ENCODE assay signal across 15 cellular contexts in genomic region chr1:59396387-59396786, GRCh38.
DNase-seq lines count a peak whose midpoint lies in the region; ATAC-seq, FAIRE-seq and TF ChIP-seq lines count a peak whose summit lies in the region.
"Had no signal": no experiment of that assay in that cellular context is flagged by ENCODE, and none has a peak within 500 bp of the region (broad histone marks: within the 10 kb centered on the region; RNA-seq: fewer than 3 reads in every experiment).

No MANE protein-coding gene starts in this region.

- H3K4me1 ChIP-seq in K562 (replicated peaks in 1 of 2; ENCODE audit: control insufficient read depth in 2 of 2, insufficient read depth in 2 of 2, low read length in 2 of 2): peaks cover 0 to 36% of the 10 kb centered on the region in 2 experiments; a peak in 3 of 5 replicates
- H3K4me1 ChIP-seq in thoracic aorta (ENCODE audit: control insufficient read depth in 1 of 2, low read depth in 2 of 2): peaks cover 4 to 57% of the 10 kb centered on the region in 2 donors

- no peak for TF ChIP-seq POLR2A in K562 (conservative IDR thresholded peaks at IDR 0.05)

- ATAC-seq in K562 (peak; percentile 55; the same call in 1 of the 3 replicates), thoracic aorta (ENCODE audit: insufficient number of reproducible peaks, low FRiP score, low read depth) (no peak)
- ATAC-seq: SK-N-SH treated with all-trans-retinoic acid at 6 μM for 48 hours had no signal

- TF ChIP-seq CTCF in K562 (IDR thresholded peaks at IDR 0.05 in 2 of 3, conservative IDR thresholded peaks at IDR 0.05 in 1 of 3; ENCODE audit: insufficient read depth in 2 of 3, low read depth in 1 of 3, low read length in 3 of 3): no peak
- no peak for TF ChIP-seq CTCF in thoracic aorta (IDR thresholded peaks at IDR 0.05)

- H3K4me2 ChIP-seq in K562 (ENCODE audit: insufficient read depth, low read length): no peak overlapping the region

- WGBS in K562 (ENCODE audit: insufficient coverage, low coverage, missing lambda C conversion rate): 0% methylated on average over 1 of the region's 1 CpG

- intact Hi-C loops in K562 (cut with micrococcal nuclease): no loop called here

- no peak overlapping the region for H3K9ac ChIP-seq in K562 (ENCODE audit: insufficient read depth in 1 of 2, low read depth in 2 of 2, low read length in 2 of 2)

- H3K9me3 ChIP-seq in K562 (replicated peaks; ENCODE audit: control insufficient read depth, insufficient read depth, low read depth, low read length): no peaks in the 10 kb centered on the region
- no peaks in the 10 kb centered on the region for H3K9me3 ChIP-seq in thoracic aorta

- no TSS peak for BruUV-seq in K562 (replicated peaks; lab: Mats Ljungman, UMichigan)

- H2AFZ ChIP-seq in K562 (ENCODE audit: low read depth, low read length): no peak overlapping the region

- H3K27me3 ChIP-seq in K562 (ENCODE audit: control insufficient read depth in 2 of 2, insufficient read depth in 2 of 2, low read length in 2 of 2): no peaks in the 10 kb centered on the region
- H3K27me3 ChIP-seq in thoracic aorta (replicated peaks; ENCODE audit: insufficient read depth): no peaks in the 10 kb centered on the region
- H3K27me3 ChIP-seq in H7 (ENCODE audit: control insufficient read depth, insufficient read depth, low read length): no peaks in the 10 kb centered on the region

- POLR2A ChIA-PET in K562 (lab: Yijun Ruan, JAX): no interaction called here

- peak; percentile 48 for FAIRE-seq in K562 (lab: Jason Lieb, UNC)
- no peak for FAIRE-seq in frontal cortex (lab: Jason Lieb, UNC)

- no peak overlapping the region for H3K27ac ChIP-seq in K562 (ENCODE audit: extremely low read depth, low read depth, low read length)
- peak overlapping the region; percentile 92 to 96 for H3K27ac ChIP-seq in thoracic aorta

- H3K79me2 ChIP-seq in K562 (ENCODE audit: control insufficient read depth, insufficient read depth, low read length): no peaks in the 10 kb centered on the region

- H3K4me3 ChIP-seq in K562: no peak overlapping the region
- no peak overlapping the region for H3K4me3 ChIP-seq in thoracic aorta
- no peak overlapping the region for H3K4me3 ChIP-seq in H7 (ENCODE audit: insufficient read depth, low read depth, low read length)

- in situ Hi-C loops in KBM-7 (cut with MboI; ENCODE audit: low pct_unique_long_range_greater_than_20kb, low sequenced_read_pairs) (no loop called here), K562 (cut with MboI) (no loop called here)

- peak in 1 of 2 experiments; percentile 5; a peak in 1 of 4 replicates for TF ChIP-seq RAD21 in K562 (CRISPR knock-in tag; conservative IDR thresholded peaks at IDR 0.05 in 1 of 2, IDR thresholded peaks at IDR 0.05 in 1 of 2)

- H4K20me1 ChIP-seq in K562 (replicated peaks; ENCODE audit: control insufficient read depth, insufficient read depth, low read length): no peaks in the 10 kb centered on the region

- no peaks in the 10 kb centered on the region for H3K9me1 ChIP-seq in K562 (ENCODE audit: control insufficient read depth, insufficient read depth, low read length)

- 0 out of 2 replicates have a peak, but pooled peaks have one; percentile 10 for TF ChIP-seq EP300 in K562 (IDR thresholded peaks at IDR 0.05; ENCODE audit: low read length)

- CTCF ChIA-PET in K562 (lab: Yijun Ruan, JAX; ENCODE audit: low intra/inter-chr PET ratio): no interaction called here

- DNase-seq in KBM-7 (peak; percentile 75), OCI-M1 (lab: John Stamatoyannopoulos, UW) (peak; percentile 81), K562 (ENCODE audit: extremely low read depth in 1 of 4, low spot score in 3 of 4) (peak in 2 of 4 experiments; percentile 19 to 52), thoracic aorta (ENCODE audit: low spot score) (no peak), GDM1 (lab: John Stamatoyannopoulos, UW) (no peak), H7 (no peak), frontal cortex (ENCODE audit: low spot score in 2 of 2) (no peak)
- DNase-seq: COR-L47, H9, NCI-H1092, NCI-H146, NCI-H2227 treated with DMSO at 0.1 percent for 48 hours, NCI-H524 treated with DMSO at 0.1 percent for 48 hours, SHP77 treated with DMSO at 0.1 percent for 48 hours had no signal

- H3K36me3 ChIP-seq in K562 (ENCODE audit: control insufficient read depth, insufficient read depth, low read length): no peaks in the 10 kb centered on the region
- no peaks in the 10 kb centered on the region for H3K36me3 ChIP-seq in thoracic aorta
- H3K36me3 ChIP-seq in H7 (replicated peaks; ENCODE audit: control insufficient read depth, insufficient read depth, low read length): no peaks in the 10 kb centered on the region

TF ChIP-seq in K562, 482 proteins besides CTCF, POLR2A, EP300 and RAD21 (continues in another document):
- TF ChIP-seq HES1 (IDR thresholded peaks at IDR 0.05; ENCODE audit: low read depth) (no peak), TEAD1 (CRISPR knock-in tag; IDR thresholded peaks at IDR 0.05) (no peak), MEF2A (IDR thresholded peaks at IDR 0.05; ENCODE audit: control insufficient read depth, low read depth, low read length) (no peak), ID3 (CRISPR knock-in tag; IDR thresholded peaks at IDR 0.05) (no peak), ID3 (tag; IDR thresholded peaks at IDR 0.05) (no peak), CTBP1 (IDR thresholded peaks at IDR 0.05; ENCODE audit: borderline replicate concordance) (peak; percentile 60; the same call in 1 of the 2 replicates), U2AF2 (optimal IDR thresholded peaks at IDR 0.05; ENCODE audit: low read depth, low read length) (no peak), SAP30 (IDR thresholded peaks at IDR 0.05; ENCODE audit: borderline replicate concordance, insufficient read depth, low read depth, low read length, poor library complexity, severe bottlenecking) (no peak), TEAD2 (tag; IDR thresholded peaks at IDR 0.05) (no peak), FOXP1 (CRISPR knock-in tag; IDR thresholded peaks at IDR 0.05) (no peak), POLR2AphosphoS2 (IDR thresholded peaks at IDR 0.05; ENCODE audit: low read length) (no peak), ATF7 (IDR thresholded peaks at IDR 0.05) (no peak), ZNF57 (CRISPR knock-in tag; IDR thresholded peaks at IDR 0.05) (no peak), DPF2 (IDR thresholded peaks at IDR 0.05) (peak; percentile 45; the same call in 1 of the 2 replicates), KLF16 (IDR thresholded peaks at IDR 0.05) (no peak), SPI1 (IDR thresholded peaks at IDR 0.05; ENCODE audit: borderline replicate concordance, low read depth, low read length) (peak; percentile 84), MYBL2 (IDR thresholded peaks at IDR 0.05; ENCODE audit: low read depth) (no peak), MYBL2 (CRISPR knock-in tag; IDR thresholded peaks at IDR 0.05; ENCODE audit: borderline replicate concordance) (no peak), RBM25 (IDR thresholded peaks at IDR 0.05; ENCODE audit: low read depth, low read length, severe bottlenecking) (peak; percentile 30), THAP12 (CRISPR knock-in tag; IDR thresholded peaks at IDR 0.05) (no peak), KLF6 (CRISPR knock-in tag; IDR thresholded peaks at IDR 0.05; ENCODE audit: borderline replicate concordance) (no peak), HDAC2 (IDR thresholded peaks at IDR 0.05) (peak; percentile 58; the same call in 1 of the 2 replicates), ZNF76 (CRISPR knock-in tag; IDR thresholded peaks at IDR 0.05; ENCODE audit: borderline replicate concordance) (no peak), THRAP3 (IDR thresholded peaks at IDR 0.05; ENCODE audit: borderline replicate concordance) (no peak), GTF2B (IDR thresholded peaks at IDR 0.05; ENCODE audit: extremely low read depth, insufficient read length) (no peak), ATF1 (CRISPR knock-in tag; IDR thresholded peaks at IDR 0.05) (no peak), ATF1 (tag; IDR thresholded peaks at IDR 0.05) (no peak), NFIX (CRISPR knock-in tag; IDR thresholded peaks at IDR 0.05; ENCODE audit: low read depth) (no peak), MCM7 (IDR thresholded peaks at IDR 0.05) (no peak), FOXK1 (CRISPR knock-in tag; IDR thresholded peaks at IDR 0.05; ENCODE audit: borderline replicate concordance) (no peak)

Comparison
In these comparisons a context has a peak if more than half of its experiments do, and no peak if none do; other contexts are left out.
1. DNase-seq: peak in KBM-7 (single experiment) and OCI-M1 (single experiment); none in thoracic aorta (single experiment), GDM1 (single experiment), H7 (single experiment) and frontal cortex (0 of 2).